Comparison of ENCODE assay signal across 28 cellular contexts in the genomic region with DNA sequence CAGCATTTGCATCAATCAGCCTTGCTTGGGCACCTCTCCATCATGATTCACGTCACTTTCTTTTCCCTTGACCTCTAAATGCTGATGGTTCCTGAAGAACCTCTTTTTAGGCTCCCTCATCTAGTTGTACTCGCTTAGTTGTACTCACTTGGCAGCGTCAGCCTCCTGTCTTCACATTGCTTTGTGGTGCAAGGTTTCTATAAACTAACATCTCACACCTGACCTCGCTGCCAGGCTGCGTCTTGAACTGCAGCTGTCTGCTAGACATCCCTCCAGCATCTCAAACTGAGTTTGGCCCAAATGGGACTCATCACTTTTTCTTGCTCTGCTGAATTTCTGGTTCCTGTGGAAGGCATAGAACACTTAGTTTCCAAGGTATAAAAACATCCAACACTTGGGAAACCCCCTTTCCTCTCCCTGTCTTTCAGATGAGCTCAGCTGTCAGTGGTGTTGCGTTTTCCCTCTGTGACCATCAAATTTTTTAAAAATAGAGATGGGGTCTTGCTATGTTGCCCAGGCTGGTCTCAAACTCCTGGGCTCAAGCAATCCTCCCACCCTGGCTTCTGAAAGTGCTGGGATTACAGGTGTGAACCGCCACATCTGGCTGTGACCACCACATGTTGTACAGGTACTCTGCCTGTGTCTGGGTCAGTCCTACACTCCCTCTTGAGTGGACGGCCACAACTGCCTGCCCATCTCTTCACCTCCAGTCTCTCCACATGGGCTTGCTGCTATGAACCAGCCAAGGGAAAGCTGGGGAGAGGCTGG.
"Had no signal": no experiment of that assay in that cellular context is flagged by ENCODE, and none has a peak within 500 bp of the region (broad histone marks: within the 10 kb centered on the region; RNA-seq: fewer than 3 reads in every experiment).

No MANE protein-coding gene starts in this region.

- ATAC-seq: effector memory CD8-positive, alpha-beta T cell; esophagus mucosa; heart right ventricle; left cardiac atrium; left lung; left ventricle myocardium superior; mucosa of descending colon; naive thymus-derived CD8-positive, alpha-beta T cell had no signal

- H3K27me3 ChIP-seq: esophagus squamous epithelium, gastrocnemius medialis, left lung had no signal

- H3K4me1 Mint-ChIP-seq: naive B cell had no signal

- H3K27ac ChIP-seq: epithelial cell of prostate, esophagus squamous epithelium, gastrocnemius medialis, heart right ventricle, left lung, lower lobe of right lung had no signal

- DNase-seq: cortex of kidney; effector CD8-positive, alpha-beta T cell; effector memory CD8-positive, alpha-beta T cell; endodermal cell; erythroblast; esophagus squamous epithelium; foreskin fibroblast; foreskin melanocyte; glutamatergic neuron; head of caudate nucleus; heart right ventricle; hippocampal formation; left cardiac atrium; left lung; left ventricle myocardium superior; lower lobe of right lung; mesenchymal stem cell; mucosa of descending colon; naive B cell; naive thymus-derived CD8-positive, alpha-beta T cell had no signal

- H3K4me3 ChIP-seq: esophagus squamous epithelium, gastrocnemius medialis, heart right ventricle, left lung, lower lobe of right lung, mucosa of descending colon had no signal

- H3K36me3 Mint-ChIP-seq: mesothelial cell of epicardium; naive B cell; naive thymus-derived CD8-positive, alpha-beta T cell had no signal

- H3K9me3 Mint-ChIP-seq: dendritic cell treated with granulocyte-macrophage colony-stimulating factor and Interleukin-4, amounts not matched to agents 40 ng/mL and 50 ng/mL, for 4 days; effector memory CD8-positive, alpha-beta T cell; naive thymus-derived CD8-positive, alpha-beta T cell had no signal

- H3K27ac Mint-ChIP-seq: dendritic cell treated with granulocyte-macrophage colony-stimulating factor and Interleukin-4, amounts not matched to agents 40 ng/mL and 50 ng/mL, for 4 days; effector memory CD8-positive, alpha-beta T cell; endodermal cell; mesothelial cell of epicardium; naive B cell; naive thymus-derived CD8-positive, alpha-beta T cell had no signal

- H3K9me3 ChIP-seq: esophagus squamous epithelium, gastrocnemius medialis, left lung, lower lobe of right lung, mucosa of descending colon had no signal

- H3K36me3 ChIP-seq: esophagus squamous epithelium, gastrocnemius medialis, heart right ventricle, left lung, lower lobe of right lung had no signal

- FAIRE-seq: endometrium, islet of Langerhans, keratinocyte had no signal

- H3K4me3 Mint-ChIP-seq: dendritic cell treated with granulocyte-macrophage colony-stimulating factor and Interleukin-4, amounts not matched to agents 40 ng/mL and 50 ng/mL, for 4 days; effector memory CD8-positive, alpha-beta T cell; endodermal cell; mesothelial cell of epicardium; naive B cell; naive thymus-derived CD8-positive, alpha-beta T cell had no signal
